ENCODE assay signal across 22 cellular contexts in genomic region chr21:15564907-15565306, GRCh38.
DNase-seq lines count a peak whose midpoint lies in the region; ATAC-seq and TF ChIP-seq lines count a peak whose summit lies in the region.
"Had no signal": no experiment of that assay in that cellular context is flagged by ENCODE, and none has a peak within 500 bp of the region (broad histone marks: within the 10 kb centered on the region; RNA-seq: fewer than 3 reads in every experiment).

No MANE protein-coding gene starts in this region.

- H3K4me1 Mint-ChIP-seq in mesothelial cell of epicardium: peaks cover 31% of the 10 kb centered on the region

- H3K4me3 ChIP-seq in cardiac muscle cell: no peak overlapping the region
- H3K4me3 ChIP-seq in fibroblast of pulmonary artery (replicated peaks; ENCODE audit: low read depth, low read length): no peak overlapping the region
- no peak overlapping the region for H3K4me3 ChIP-seq in mesodermal cell (ENCODE audit: extremely low read depth, insufficient read depth, low read length, poor library complexity, severe bottlenecking)
- H3K4me3 ChIP-seq in upper lobe of left lung: no peak overlapping the region
- H3K4me3 ChIP-seq: GM23248 had no signal

- no peaks in the 10 kb centered on the region for H3K36me3 ChIP-seq in cardiac muscle cell
- no peaks in the 10 kb centered on the region for H3K36me3 ChIP-seq in mesodermal cell (ENCODE audit: control insufficient read depth, insufficient read depth, low read length)
- H3K36me3 ChIP-seq in upper lobe of left lung: no peaks in the 10 kb centered on the region
- H3K36me3 ChIP-seq: BE2C had no signal

- TF ChIP-seq CTCF in cardiac muscle cell (IDR thresholded peaks at IDR 0.05; ENCODE audit: low read depth, low read length) (no peak), fibroblast of pulmonary artery (IDR thresholded peaks at IDR 0.05; ENCODE audit: low read length, missing control alignments) (no peak), upper lobe of left lung (IDR thresholded peaks at IDR 0.05) (no peak), mesothelial cell of epicardium (IDR thresholded peaks at IDR 0.05; ENCODE audit: unreplicated experiment) (no peak)

- H3K27ac ChIP-seq in cardiac muscle cell (no peak overlapping the region), mesodermal cell (ENCODE audit: low read depth, low read length, severe bottlenecking) (peak overlapping the region; percentile 38), upper lobe of left lung (peak overlapping the region in 3 of 4 donors; percentile 14 to 30 (median 16))
- H3K27ac ChIP-seq: GM23248 had no signal

- TF ChIP-seq POLR2A in upper lobe of left lung (IDR thresholded peaks at IDR 0.05): no peak

- H3K4me1 ChIP-seq in cardiac muscle cell (ENCODE audit: low read depth): no peaks in the 10 kb centered on the region
- H3K4me1 ChIP-seq in mesodermal cell (ENCODE audit: control insufficient read depth, insufficient read depth, low read length, poor library complexity, severe bottlenecking): no peaks in the 10 kb centered on the region
- peaks cover 0 to 5% (median 0%) of the 10 kb centered on the region in 4 donors for H3K4me1 ChIP-seq in upper lobe of left lung
- H3K4me1 ChIP-seq: BE2C had no signal

- 57 to 65% methylated on average over 1 to 2 of the region's 4 CpGs for WGBS in mesodermal cell (ENCODE audit: insufficient coverage in 2 of 2), 2 experiments
- whole genome bisulfite sequencing in upper lobe of left lung, 2 donors: 30 to 35% methylated on average over 3 to 4 of the region's 4 CpGs

- H3K36me3 Mint-ChIP-seq in mesothelial cell of epicardium: no peaks in the 10 kb centered on the region
- H3K36me3 Mint-ChIP-seq: CD4-positive, CD25-positive, alpha-beta regulatory T cell had no signal

- ATAC-seq in Right ventricle myocardium superior (ENCODE audit: poor library complexity) (no peak), upper lobe of left lung (ENCODE audit: low FRiP score in 2 of 2) (peak; percentile 61 to 88), HG02642 (IDR thresholded peaks at IDR 0.05; ENCODE audit: poor library complexity, unreplicated experiment) (no peak)
- ATAC-seq: PC-3 had no signal

- TF ChIP-seq EP300 in upper lobe of left lung (IDR thresholded peaks at IDR 0.05): peak in 1 of 4 donors; percentile 63

- DNase-seq in cardiac muscle cell (ENCODE audit: low read depth in 1 of 2, low spot score in 1 of 2): peak; percentile 14 to 15
- no peak for DNase-seq in Right ventricle myocardium superior
- peak; percentile 1 for DNase-seq in fibroblast of pulmonary artery (ENCODE audit: low read depth)
- DNase-seq in upper lobe of left lung: peak in 1 of 2 donors; percentile 43
- DNase-seq in mesothelial cell of epicardium (ENCODE audit: low spot score in 2 of 2, unreplicated experiment in 2 of 2): no peak
- no peak for DNase-seq in 8988T
- DNase-seq: BE2C; CD4-positive, CD25-positive, alpha-beta regulatory T cell; COR-L47; DMS153; GF-D8; GM23248; HCEC 1CT; NCI-H1105; NCI-H2081; NCI-H510A; NCI-H748 treated with DMSO at 0.1 percent for 48 hours; PC-3; RPMI8226; SIG-M5 had no signal

- no peaks in the 10 kb centered on the region for H3K9me3 ChIP-seq in cardiac muscle cell (ENCODE audit: low read depth)
- H3K9me3 ChIP-seq in mesodermal cell (ENCODE audit: control insufficient read depth, low read length): no peaks in the 10 kb centered on the region
- H3K9me3 ChIP-seq in upper lobe of left lung: no peaks in the 10 kb centered on the region
- H3K9me3 ChIP-seq: BE2C had no signal

- no peak overlapping the region for H3K27ac Mint-ChIP-seq in mesothelial cell of epicardium
- H3K27ac Mint-ChIP-seq: CD4-positive, CD25-positive, alpha-beta regulatory T cell had no signal

- H3K4me3 Mint-ChIP-seq in mesothelial cell of epicardium: no peak overlapping the region
- H3K4me3 Mint-ChIP-seq: CD4-positive, CD25-positive, alpha-beta regulatory T cell had no signal

- peaks cover 9% of the 10 kb centered on the region for H3K9me3 Mint-ChIP-seq in mesothelial cell of epicardium
- H3K9me3 Mint-ChIP-seq: CD4-positive, CD25-positive, alpha-beta regulatory T cell had no signal

- H3K27me3 Mint-ChIP-seq in mesothelial cell of epicardium (ENCODE audit: low read depth): no peaks in the 10 kb centered on the region

- H3K27me3 ChIP-seq in cardiac muscle cell (no peaks in the 10 kb centered on the region), upper lobe of left lung (no peaks in the 10 kb centered on the region)
- H3K27me3 ChIP-seq: BE2C had no signal

- intact Hi-C loops in Right ventricle myocardium superior (cut with DNase I): no loop called here

Comparison
In these comparisons a context has a peak if more than half of its experiments do, and no peak if none do; other contexts are left out.
1. DNase-seq: peak in cardiac muscle cell (2 of 2) and fibroblast of pulmonary artery (single experiment); none in Right ventricle myocardium superior (single experiment), mesothelial cell of epicardium (0 of 2) and 8988T (single experiment).
2. ATAC-seq: peak in upper lobe of left lung (2 of 2); none in Right ventricle myocardium superior (single experiment) and HG02642 (single experiment).